30 cellular contexts compared by ENCODE assay signal in genomic region chr6:168540713-168541291, GRCh38.
DNase-seq lines count a peak whose midpoint lies in the region; ATAC-seq, FAIRE-seq and TF ChIP-seq lines count a peak whose summit lies in the region.
"Had no signal": no experiment of that assay in that cellular context is flagged by ENCODE, and none has a peak within 500 bp of the region (broad histone marks: within the 10 kb centered on the region; RNA-seq: fewer than 3 reads in every experiment).

No MANE protein-coding gene starts in this region.

- H3K27me3 ChIP-seq in heart left ventricle (no peaks in the 10 kb centered on the region), esophagus squamous epithelium (no peaks in the 10 kb centered on the region), neural progenitor cell (no peaks in the 10 kb centered on the region), upper lobe of right lung (peaks cover 9% of the 10 kb centered on the region)
- H3K27me3 ChIP-seq: body of pancreas, tibial nerve had no signal

- no peak for FAIRE-seq in HTR-8/SVneo (lab: Jason Lieb, UNC)
- FAIRE-seq: frontal cortex had no signal

- TF ChIP-seq POLR2A in heart left ventricle (IDR thresholded peaks at IDR 0.05) (no peak), esophagus squamous epithelium (IDR thresholded peaks at IDR 0.05) (no peak)

- peak overlapping the region in 9 of 12 donors; percentile 3 to 68 (median 52) for H3K27ac ChIP-seq in heart left ventricle
- H3K27ac ChIP-seq in esophagus squamous epithelium: peak overlapping the region; percentile 41 to 87 (median 82)
- no peak overlapping the region for H3K27ac ChIP-seq in neural progenitor cell
- H3K27ac ChIP-seq in upper lobe of right lung: peak overlapping the region; percentile 6
- H3K27ac ChIP-seq in OCI-LY7 (ENCODE audit: low read depth, low read length, poor library complexity, severe bottlenecking): no peak overlapping the region
- H3K27ac ChIP-seq: body of pancreas had no signal

- H3K36me3 ChIP-seq in heart left ventricle (peaks cover 0 to 7% (median 0%) of the 10 kb centered on the region in 9 donors), esophagus squamous epithelium (no peaks in the 10 kb centered on the region), neural progenitor cell (no peaks in the 10 kb centered on the region), upper lobe of right lung (no peaks in the 10 kb centered on the region), OCI-LY7 (ENCODE audit: insufficient read depth, low read length) (no peaks in the 10 kb centered on the region)
- H3K36me3 ChIP-seq: tibial nerve had no signal

- H2AFZ ChIP-seq in neural progenitor cell (replicated peaks) (no peak overlapping the region), OCI-LY7 (ENCODE audit: low read length) (no peak overlapping the region)

- H3K9ac ChIP-seq in neural progenitor cell: no peak overlapping the region

- intact Hi-C loops in heart left ventricle (cut with DNase I): no loop called here
- intact Hi-C loops in Right ventricle myocardium inferior (cut with DNase I): loop anchor here (10.0 kb wide), 1 partner anchor 76 kb away; no protein-coding TSS in a partner anchor
- intact Hi-C loops in esophagus squamous epithelium (cut with DNase I): no loop called here
- intact Hi-C loops in upper lobe of right lung (cut with DNase I): no loop called here
- intact Hi-C loops in OCI-LY7 (cut with micrococcal nuclease; ENCODE audit: unreplicated experiment): no loop called here

- no peak overlapping the region for H3K27ac Mint-ChIP-seq in neural progenitor cell
- H3K27ac Mint-ChIP-seq: activated CD4-positive, alpha-beta memory T cell treated with anti-CD3 and anti-CD28 coated beads for 36 hours; activated naive CD8-positive, alpha-beta T cell treated with anti-CD3 and anti-CD28 coated beads for 36 hours; activated T-helper 2 cell treated with anti-CD3 and anti-CD28 coated beads, Interferon-gamma antibody, Interleukin-2, Interleukin-4, amounts not matched to agents 10 μg/mL and 5 μg/mL and 100 μg/mL, durations not matched to agents 14 hours and 24 hours and 36 hours; CD4-positive, CD25-positive, alpha-beta regulatory T cell; naive B cell had no signal

- no peak overlapping the region for H3K4me3 Mint-ChIP-seq in neural progenitor cell
- H3K4me3 Mint-ChIP-seq: activated CD4-positive, alpha-beta memory T cell treated with anti-CD3 and anti-CD28 coated beads for 36 hours; activated naive CD8-positive, alpha-beta T cell treated with anti-CD3 and anti-CD28 coated beads for 36 hours; CD4-positive, CD25-positive, alpha-beta regulatory T cell; naive B cell had no signal

- H3K4me1 Mint-ChIP-seq in neural progenitor cell: peaks cover 18% of the 10 kb centered on the region
- H3K4me1 Mint-ChIP-seq: activated naive CD8-positive, alpha-beta T cell treated with anti-CD3 and anti-CD28 coated beads for 36 hours; CD4-positive, CD25-positive, alpha-beta regulatory T cell; naive B cell had no signal

- TF ChIP-seq CTCF in heart left ventricle (IDR thresholded peaks at IDR 0.05) (no peak), esophagus squamous epithelium (IDR thresholded peaks at IDR 0.05) (no peak), neural progenitor cell (IDR thresholded peaks at IDR 0.05) (no peak), upper lobe of right lung (IDR thresholded peaks at IDR 0.05) (no peak), OCI-LY7 (conservative IDR thresholded peaks at IDR 0.05; ENCODE audit: low read length) (no peak)

- DNase-seq in heart left ventricle (no peak), Right ventricle myocardium inferior (ENCODE audit: missing footprints) (no peak), esophagus squamous epithelium (lab: John Stamatoyannopoulos, UW) (no peak), neural progenitor cell (ENCODE audit: low spot score) (no peak), upper lobe of right lung (no peak), HTR-8/SVneo (ENCODE audit: insufficient read length, low spot score) (no peak), OCI-LY7 (ENCODE audit: low spot score) (no peak)
- DNase-seq in activated CD4-positive, CD25-positive, alpha-beta regulatory T cell treated with anti-CD3 and anti-CD28 coated beads, Interleukin-2, amount 50 U/mL, for 72 hours: no peak
- DNase-seq: 8988T; activated CD4-positive, alpha-beta memory T cell treated with anti-CD3 and anti-CD28 coated beads for 36 hours; activated CD4-positive, CD25-positive, alpha-beta regulatory T cell; activated naive CD8-positive, alpha-beta T cell treated with anti-CD3 and anti-CD28 coated beads for 36 hours; body of pancreas; CD4-positive, CD25-positive, alpha-beta regulatory T cell; effector CD8-positive, alpha-beta T cell; erythroblast; left colon; mesenchymal stem cell; naive B cell; NCI-H2081; NCI-H345; nucleus accumbens; PC-3; SHP77; stimulated activated CD4-positive, alpha-beta T cell treated with anti-CD3 and anti-CD28 coated beads, Interleukin-12 subunit alpha, Interleukin-12 subunit beta, amount 100 ng/mL, for 4 hours; stimulated activated CD4-positive, alpha-beta T cell treated with anti-CD3 and anti-CD28 coated beads, Interleukin-4, amount 100 ng/mL, for 4 hours; stimulated activated naive CD4-positive, alpha-beta T cell had no signal

- H3K27me3 Mint-ChIP-seq in neural progenitor cell (ENCODE audit: insufficient read depth, low read depth): peaks cover 7% of the 10 kb centered on the region
- H3K27me3 Mint-ChIP-seq: CD4-positive, CD25-positive, alpha-beta regulatory T cell had no signal

- CTCF ChIA-PET in OCI-LY7 (lab: Charles Lee; ENCODE audit: unreplicated experiment): no interaction called here

- H4K20me1 ChIP-seq in neural progenitor cell (ENCODE audit: low read depth) (no peaks in the 10 kb centered on the region), OCI-LY7 (ENCODE audit: insufficient read depth, low read length) (no peaks in the 10 kb centered on the region)

- POLR2A ChIA-PET in OCI-LY7 (lab: Charles Lee): interaction anchor here (0.7 to 1.2 kb wide), 2 partner anchors 8 to 46 kb away, joined by 3 read pairs; no protein-coding TSS in a partner anchor

- H3K9me2 ChIP-seq in OCI-LY7 (ENCODE audit: insufficient read depth, low read length): no peaks in the 10 kb centered on the region

- H3F3A ChIP-seq in neural progenitor cell (ENCODE audit: low read depth): peaks cover 18% of the 10 kb centered on the region

- no peaks in the 10 kb centered on the region for H3K9me3 Mint-ChIP-seq in neural progenitor cell
- H3K9me3 Mint-ChIP-seq: activated CD4-positive, alpha-beta memory T cell treated with anti-CD3 and anti-CD28 coated beads for 36 hours; activated naive CD8-positive, alpha-beta T cell treated with anti-CD3 and anti-CD28 coated beads for 36 hours; activated T-helper 2 cell treated with anti-CD3 and anti-CD28 coated beads, Interferon-gamma antibody, Interleukin-2, Interleukin-4, amounts not matched to agents 10 μg/mL and 5 μg/mL and 100 μg/mL, durations not matched to agents 14 hours and 24 hours and 36 hours; CD4-positive, CD25-positive, alpha-beta regulatory T cell had no signal

- BruUV-seq in OCI-LY7 (replicated peaks; lab: Mats Ljungman, UMichigan): no TSS peak

- H3K79me2 ChIP-seq in neural progenitor cell (ENCODE audit: low read depth): no peaks in the 10 kb centered on the region
- no peaks in the 10 kb centered on the region for H3K79me2 ChIP-seq in OCI-LY7 (ENCODE audit: insufficient read depth, low read depth, low read length)

- ATAC-seq in heart left ventricle: no peak
- no peak for ATAC-seq in Right ventricle myocardium inferior
- ATAC-seq in upper lobe of right lung: no peak
- ATAC-seq: left colon, PC-3 had no signal

- 53 to 58% (median 56%) methylated on average over 15 of the region's 15 CpGs for WGBS in heart left ventricle, 4 donors
- WGBS in esophagus squamous epithelium, 2 donors: 58 to 73% methylated on average over 12 to 14 of the region's 15 CpGs

- H3K4me2 ChIP-seq in neural progenitor cell (peak overlapping the region; percentile 11), OCI-LY7 (ENCODE audit: low read length) (no peak overlapping the region)

- H3K4me1 ChIP-seq in heart left ventricle (peaks cover 0 to 49% (median 15%) of the 10 kb centered on the region in 12 donors), esophagus squamous epithelium (peaks cover 0 to 41% (median 12%) of the 10 kb centered on the region in 3 donors), neural progenitor cell (peaks cover 35% of the 10 kb centered on the region), upper lobe of right lung (no peaks in the 10 kb centered on the region), OCI-LY7 (ENCODE audit: insufficient read depth, low read length, poor library complexity, severe bottlenecking) (no peaks in the 10 kb centered on the region)
- H3K4me1 ChIP-seq: body of pancreas had no signal

- no peaks in the 10 kb centered on the region for H3K36me3 Mint-ChIP-seq in neural progenitor cell
- H3K36me3 Mint-ChIP-seq: activated CD4-positive, alpha-beta memory T cell treated with anti-CD3 and anti-CD28 coated beads for 36 hours; activated naive CD8-positive, alpha-beta T cell treated with anti-CD3 and anti-CD28 coated beads for 36 hours; CD4-positive, CD25-positive, alpha-beta regulatory T cell; naive B cell had no signal

- H3K9me3 ChIP-seq in heart left ventricle: no peaks in the 10 kb centered on the region
- no peaks in the 10 kb centered on the region for H3K9me3 ChIP-seq in esophagus squamous epithelium
- H3K9me3 ChIP-seq in neural progenitor cell (ENCODE audit: low read depth): no peaks in the 10 kb centered on the region
- H3K9me3 ChIP-seq in upper lobe of right lung: no peaks in the 10 kb centered on the region
- H3K9me3 ChIP-seq in OCI-LY7 (ENCODE audit: low read length): no peaks in the 10 kb centered on the region
- H3K9me3 ChIP-seq: body of pancreas, tibial nerve had no signal

- H3K4me3 ChIP-seq in heart left ventricle (no peak overlapping the region), esophagus squamous epithelium (no peak overlapping the region), neural progenitor cell (no peak overlapping the region), upper lobe of right lung (no peak overlapping the region), OCI-LY7 (ENCODE audit: low read depth, low read length, poor library complexity, severe bottlenecking) (no peak overlapping the region)
- H3K4me3 ChIP-seq: body of pancreas, tibial nerve had no signal

Comparison
In these comparisons a context has a peak if more than half of its experiments do, and no peak if none do; other contexts are left out.
1. H3K27ac ChIP-seq: peak in heart left ventricle (9 of 12), esophagus squamous epithelium (4 of 4) and upper lobe of right lung (single experiment); none in neural progenitor cell (single experiment) and OCI-LY7 (single experiment).